1 cellular context compared by ENCODE assay signal in genomic region chr11:120121914-120122473, GRCh38.
TF ChIP-seq lines count a peak whose summit lies in the region.

No MANE protein-coding gene starts in this region.

TF ChIP-seq in HEK293, 187 proteins besides CTCF, POLR2A, EP300 and RAD21 (continued from another document):
- no peak for TF ChIP-seq ZNF121 (tag by site-specific recombination; IDR thresholded peaks at IDR 0.05)
- no peak for TF ChIP-seq ZNF292 (tag by site-specific recombination; IDR thresholded peaks at IDR 0.05; ENCODE audit: borderline replicate concordance, low read depth)
- no peak for TF ChIP-seq ZNF140 (tag by site-specific recombination; IDR thresholded peaks at IDR 0.05)
- peak; percentile 50; the same call in 1 of the 2 replicates for TF ChIP-seq ZFHX2 (tag by site-specific recombination; conservative IDR thresholded peaks at IDR 0.05)
- peak; percentile 50 for TF ChIP-seq EGR2 (tag by site-specific recombination; IDR thresholded peaks at IDR 0.05; ENCODE audit: low read depth)
- TF ChIP-seq ZNF654 (tag by site-specific recombination; IDR thresholded peaks at IDR 0.05; ENCODE audit: low read depth): no peak
- TF ChIP-seq ZNF114 (tag by site-specific recombination; IDR thresholded peaks at IDR 0.05): no peak
- no peak for TF ChIP-seq ZNF2 (tag by site-specific recombination; IDR thresholded peaks at IDR 0.05)
- peak; percentile 87 for TF ChIP-seq KLF1 (tag by site-specific recombination; IDR thresholded peaks at IDR 0.05)
